In the genomic region with DNA sequence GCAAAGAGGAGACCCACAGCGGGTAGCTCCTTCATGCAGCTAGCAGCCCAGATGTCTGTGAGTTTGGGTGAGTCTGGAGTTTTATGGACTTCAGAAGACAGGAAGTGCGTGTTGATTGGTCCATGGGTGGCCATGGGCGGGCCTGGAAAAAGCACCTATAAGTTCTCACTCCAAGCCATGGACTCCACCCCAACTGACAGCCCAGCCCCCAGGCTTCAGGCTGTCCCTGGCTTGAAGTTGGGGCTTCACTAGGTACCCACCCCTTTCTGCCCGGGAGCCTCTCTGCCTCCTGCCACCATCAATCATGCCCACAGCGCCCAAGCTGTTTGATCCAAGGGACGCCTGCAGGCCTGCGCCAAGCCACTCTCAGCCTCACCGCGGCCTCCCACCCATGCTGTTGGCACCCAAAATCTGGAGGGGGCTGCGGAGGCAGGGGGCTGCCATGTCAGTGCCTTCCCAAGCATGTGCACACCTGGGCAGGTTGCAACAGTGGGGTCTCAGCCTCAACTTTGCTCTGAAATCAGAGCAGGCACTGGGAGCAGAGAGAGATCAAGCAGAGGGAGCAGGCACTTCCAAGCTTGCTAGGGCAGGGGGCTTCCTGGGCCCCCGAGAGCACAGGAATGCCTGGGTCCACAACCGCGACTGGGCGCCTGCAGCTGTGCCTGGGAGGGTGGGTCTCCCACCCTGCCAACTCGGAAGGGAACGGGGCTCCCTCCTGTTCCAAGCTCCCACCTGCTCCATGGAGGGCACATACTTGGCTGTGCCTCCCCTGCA, we compare ENCODE assay signal across 1 cellular context.
TF ChIP-seq lines count a peak whose summit lies in the region.

No MANE protein-coding gene starts in this region.

TF ChIP-seq in SK-N-SH treated with all-trans-retinoic acid at 6 μM for 48 hours, 23 proteins besides CTCF, POLR2A, EP300 and RAD21 (continued from another document):
- TF ChIP-seq, protein P1, sequence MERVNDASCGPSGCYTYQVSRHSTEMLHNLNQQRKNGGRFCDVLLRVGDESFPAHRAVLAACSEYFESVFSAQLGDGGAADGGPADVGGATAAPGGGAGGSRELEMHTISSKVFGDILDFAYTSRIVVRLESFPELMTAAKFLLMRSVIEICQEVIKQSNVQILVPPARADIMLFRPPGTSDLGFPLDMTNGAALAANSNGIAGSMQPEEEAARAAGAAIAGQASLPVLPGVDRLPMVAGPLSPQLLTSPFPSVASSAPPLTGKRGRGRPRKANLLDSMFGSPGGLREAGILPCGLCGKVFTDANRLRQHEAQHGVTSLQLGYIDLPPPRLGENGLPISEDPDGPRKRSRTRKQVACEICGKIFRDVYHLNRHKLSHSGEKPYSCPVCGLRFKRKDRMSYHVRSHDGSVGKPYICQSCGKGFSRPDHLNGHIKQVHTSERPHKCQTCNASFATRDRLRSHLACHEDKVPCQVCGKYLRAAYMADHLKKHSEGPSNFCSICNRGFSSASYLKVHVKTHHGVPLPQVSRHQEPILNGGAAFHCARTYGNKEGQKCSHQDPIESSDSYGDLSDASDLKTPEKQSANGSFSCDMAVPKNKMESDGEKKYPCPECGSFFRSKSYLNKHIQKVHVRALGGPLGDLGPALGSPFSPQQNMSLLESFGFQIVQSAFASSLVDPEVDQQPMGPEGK (CRISPR knock-in tag; IDR thresholded peaks at IDR 0.05; ENCODE audit: borderline replicate concordance) = no peak
- TF ChIP-seq OSR1 (CRISPR knock-in tag; IDR thresholded peaks at IDR 0.05) = no peak
